In genomic region chr17:77320501-77321256, GRCh38 we compare ENCODE assay signal across 9 cellular contexts.
A peak's percentile ranks its signal among the peaks of the same experiment; 100 is the strongest.
DNase-seq lines count a peak whose midpoint lies in the region; ATAC-seq and TF ChIP-seq lines count a peak whose summit lies in the region.
"Had no signal": no experiment of that assay in that cellular context is flagged by ENCODE, and none has a peak within 500 bp of the region (broad histone marks: within the 10 kb centered on the region; RNA-seq: fewer than 3 reads in every experiment).

No MANE protein-coding gene starts in this region.

- peak overlapping the region; percentile 35 for H3K4me3 Mint-ChIP-seq in stimulated activated naive CD8-positive, alpha-beta T cell treated with anti-CD3 and anti-CD28 coated beads, Interleukin-15, Interleukin-2, amounts not matched to agents 100 ng/mL and 50 ng/mL, for 24 hours
- peak overlapping the region; percentile 96 to 98 for H3K4me3 Mint-ChIP-seq in stimulated activated naive CD8-positive, alpha-beta T cell treated with anti-CD3 and anti-CD28 coated beads, Interleukin-15, amount 100 ng/mL, for 72 hours
- H3K4me3 Mint-ChIP-seq: central memory CD8-positive, alpha-beta T cell had no signal

- peaks cover 57% of the 10 kb centered on the region for H3K4me1 Mint-ChIP-seq in stimulated activated naive CD8-positive, alpha-beta T cell treated with anti-CD3 and anti-CD28 coated beads, Interleukin-15, Interleukin-2, amounts not matched to agents 100 ng/mL and 50 ng/mL, for 24 hours (ENCODE audit: low read depth)
- peaks cover 72% of the 10 kb centered on the region for H3K4me1 Mint-ChIP-seq in stimulated activated naive CD8-positive, alpha-beta T cell treated with anti-CD3 and anti-CD28 coated beads, Interleukin-15, amount 100 ng/mL, for 72 hours

- TF ChIP-seq CTCF in gastroesophageal sphincter (IDR thresholded peaks at IDR 0.05): no peak

- H3K27ac Mint-ChIP-seq in stimulated activated naive CD8-positive, alpha-beta T cell treated with anti-CD3 and anti-CD28 coated beads, Interleukin-15, Interleukin-2, amounts not matched to agents 100 ng/mL and 50 ng/mL, for 24 hours: no peak overlapping the region
- H3K27ac Mint-ChIP-seq in stimulated activated naive CD8-positive, alpha-beta T cell treated with anti-CD3 and anti-CD28 coated beads, Interleukin-15, amount 100 ng/mL, for 72 hours: peak overlapping the region in 1 of 2 donors; percentile 61

- H3K27me3 ChIP-seq in gastroesophageal sphincter: no peaks in the 10 kb centered on the region

- peak overlapping the region; percentile 80 to 95 (median 92) for H3K27ac ChIP-seq in gastroesophageal sphincter

- no peaks in the 10 kb centered on the region for H3K9me3 Mint-ChIP-seq in stimulated activated naive CD8-positive, alpha-beta T cell treated with anti-CD3 and anti-CD28 coated beads, Interleukin-15, Interleukin-2, amounts not matched to agents 100 ng/mL and 50 ng/mL, for 24 hours
- H3K9me3 Mint-ChIP-seq in stimulated activated naive CD8-positive, alpha-beta T cell treated with anti-CD3 and anti-CD28 coated beads, Interleukin-15, amount 100 ng/mL, for 72 hours: no peaks in the 10 kb centered on the region
- H3K9me3 Mint-ChIP-seq: central memory CD8-positive, alpha-beta T cell had no signal

- no peaks in the 10 kb centered on the region for H3K36me3 Mint-ChIP-seq in stimulated activated naive CD8-positive, alpha-beta T cell treated with anti-CD3 and anti-CD28 coated beads, Interleukin-15, Interleukin-2, amounts not matched to agents 100 ng/mL and 50 ng/mL, for 24 hours (ENCODE audit: low read depth)

- H3K4me3 ChIP-seq in gastroesophageal sphincter: peak overlapping the region; percentile 44 to 55

- H3K27me3 Mint-ChIP-seq in stimulated activated naive CD8-positive, alpha-beta T cell treated with anti-CD3 and anti-CD28 coated beads, Interleukin-15, Interleukin-2, amounts not matched to agents 100 ng/mL and 50 ng/mL, for 24 hours: no peaks in the 10 kb centered on the region
- H3K27me3 Mint-ChIP-seq in stimulated activated naive CD8-positive, alpha-beta T cell treated with anti-CD3 and anti-CD28 coated beads, Interleukin-15, amount 100 ng/mL, for 72 hours: no peaks in the 10 kb centered on the region
- H3K27me3 Mint-ChIP-seq: central memory CD8-positive, alpha-beta T cell had no signal

- TF ChIP-seq EP300 in gastroesophageal sphincter (IDR thresholded peaks at IDR 0.05): no peak

- no peak for ATAC-seq in stimulated activated naive CD8-positive, alpha-beta T cell treated with anti-CD3 and anti-CD28 coated beads, Interleukin-15, Interleukin-2, amounts not matched to agents 100 U/mL and 50 U/mL, for 24 hours
- ATAC-seq in gastroesophageal sphincter (no peak), GM18502 (IDR thresholded peaks at IDR 0.05; ENCODE audit: poor library complexity, unreplicated experiment) (no peak)
- no peak for ATAC-seq in stimulated activated naive CD8-positive, alpha-beta T cell treated with anti-CD3 and anti-CD28 coated beads, Interleukin-15, amount 100 ng/mL, for 72 hours

- DNase-seq in stimulated activated naive CD8-positive, alpha-beta T cell treated with anti-CD3 and anti-CD28 coated beads, Interleukin-15, Interleukin-2, amounts not matched to agents 100 U/mL and 50 U/mL, for 24 hours: no peak
- DNase-seq in SKM-1 (lab: John Stamatoyannopoulos, UW; ENCODE audit: unreplicated experiment) (peak; percentile 27), SHP77 treated with DMSO at 0.1 percent for 48 hours (lab: John Stamatoyannopoulos, UW) (no peak), NCI-H1105 treated with DMSO at 0.1 percent for 48 hours (lab: John Stamatoyannopoulos, UW) (no peak)
- no peak for DNase-seq in stimulated activated naive CD8-positive, alpha-beta T cell treated with anti-CD3 and anti-CD28 coated beads, Interleukin-15, amount 100 ng/mL, for 72 hours

- WGBS in gastroesophageal sphincter (ENCODE audit: low coverage in 1 of 2), 2 donors: 14 to 57% methylated on average over 3 to 9 of the region's 29 CpGs

- H3K4me1 ChIP-seq in gastroesophageal sphincter: peaks cover 3 to 85% (median 46%) of the 10 kb centered on the region in 3 donors

- H3K9me3 ChIP-seq in gastroesophageal sphincter: no peaks in the 10 kb centered on the region

- no peak for TF ChIP-seq POLR2A in gastroesophageal sphincter (IDR thresholded peaks at IDR 0.05)

- no peaks in the 10 kb centered on the region for H3K36me3 ChIP-seq in gastroesophageal sphincter
